In genomic region chr2:181684454-181685149, GRCh38 we compare ENCODE assay signal across 1 cellular context.
TF ChIP-seq lines count a peak whose summit lies in the region.

No MANE protein-coding gene starts in this region.

TF ChIP-seq in H1, 55 proteins besides CTCF, POLR2A, EP300 and RAD21 (continued from another document):
- TF ChIP-seq TEAD4 (IDR thresholded peaks at IDR 0.05; ENCODE audit: low read depth, low read length) (no peak), SIN3A (conservative IDR thresholded peaks at IDR 0.05 in 1 of 2, IDR thresholded peaks at IDR 0.05 in 1 of 2; ENCODE audit: low read depth in 1 of 2, low read length in 2 of 2) (no peak), SUZ12 (IDR thresholded peaks at IDR 0.05; ENCODE audit: low read length) (peak; percentile 95), EZH2 (IDR thresholded peaks at IDR 0.05; ENCODE audit: low read depth, low read length, severe bottlenecking) (peak; percentile 94)
